Comparison of ENCODE assay signal across 13 cellular contexts in the genomic region with DNA sequence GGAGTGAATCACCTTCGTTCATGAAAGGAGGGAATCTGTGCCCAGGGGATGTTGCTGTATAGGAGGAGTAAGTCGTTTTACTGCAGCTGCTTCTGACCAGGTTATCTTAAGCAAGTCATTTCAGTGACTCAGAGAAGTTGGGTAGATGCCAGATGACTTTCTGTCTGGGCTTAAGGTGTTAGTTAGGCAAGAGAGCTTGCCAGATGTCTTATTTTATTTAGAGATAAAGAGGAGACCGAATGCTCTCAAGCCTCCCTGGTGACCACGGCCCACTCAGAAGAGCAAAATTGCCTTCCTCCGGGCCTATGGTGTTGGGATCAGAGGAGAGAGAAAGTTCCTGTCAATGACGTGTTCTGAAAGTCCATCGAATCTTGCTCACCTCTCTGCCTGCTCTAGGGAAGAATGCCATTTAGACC. TPM values are rescaled to one million over a fixed set of nuclear protein-coding genes. Genes with fewer than 3 reads are reported as not detected.
DNase-seq lines count a peak whose midpoint lies in the region; FAIRE-seq and TF ChIP-seq lines count a peak whose summit lies in the region.
"Had no signal": no experiment of that assay in that cellular context is flagged by ENCODE, and none has a peak within 500 bp of the region (broad histone marks: within the 10 kb centered on the region; RNA-seq: fewer than 3 reads in every experiment).

No MANE protein-coding gene starts in this region.

- DNase-seq in DMS 273 (lab: John Stamatoyannopoulos, UW; ENCODE audit: unreplicated experiment) (peak; percentile 66), DMS 273 treated with DMSO at 0.1 percent for 48 hours (lab: John Stamatoyannopoulos, UW) (no peak), RCC 7860 (ENCODE audit: low spot score) (peak; percentile 86), epithelial cell of proximal tubule (ENCODE audit: low read depth) (peak; percentile 77), skeletal muscle cell (ENCODE audit: low read depth) (peak; percentile 72), G401 (ENCODE audit: low spot score) (no peak), NCI-H1436 (lab: John Stamatoyannopoulos, UW) (no peak), cerebellar nuclear complex (lab: John Stamatoyannopoulos, UW) (no peak)
- DNase-seq: activated CD8-positive, alpha-beta T cell treated with anti-CD3 and anti-CD28 coated beads, Interleukin-2, amount 10 ng/mL, durations not matched to agents 7 days and 5 days; activated naive CD8-positive, alpha-beta T cell treated with anti-CD3 and anti-CD28 coated beads, Interleukin-2, amount 50 U/mL, for 24 hours; NCI-H2107; sigmoid colon had no signal

- peak; percentile 82 for FAIRE-seq in RCC 7860 (lab: Jason Lieb, UNC)

- in situ Hi-C loops in G401 (cut with HindIII; ENCODE audit: low sequenced_read_pairs) = no loop called here

- H3K4me3 ChIP-seq in epithelial cell of proximal tubule (ENCODE audit: low read depth, low read length) (no peak overlapping the region), skeletal muscle cell (ENCODE audit: low read depth, low read length) (no peak overlapping the region)
- H3K4me3 ChIP-seq: esophagus muscularis mucosa, sigmoid colon had no signal

- no peak for TF ChIP-seq CTCF in epithelial cell of proximal tubule (conservative IDR thresholded peaks at IDR 0.05; ENCODE audit: low read depth, low read length)

RNA-seq across cellular contexts. Expression of a gene that starts 16.3 kb away (rescaled TPM):
- total RNA-seq in epithelial cell of proximal tubule = 14.1 and 17.4 TPM in 2 replicates
- 2.1 and 5.8 TPM in 2 replicates for total RNA-seq in G401 (2014; rRNA removed; shearing (Covaris generic))

Comparison
In these comparisons a context has a peak if more than half of its experiments do, and no peak if none do; other contexts are left out.
1. DNase-seq: peak in DMS 273 (single experiment), RCC 7860 (single experiment), epithelial cell of proximal tubule (single experiment) and skeletal muscle cell (single experiment); none in DMS 273 treated with DMSO at 0.1 percent for 48 hours (single experiment), G401 (single experiment), NCI-H1436 (single experiment) and cerebellar nuclear complex (0 of 2).